Comparison of ENCODE assay signal across 5 cellular contexts in genomic region chr4:99233397-99233796, GRCh38. TPM values are rescaled to one million over a fixed set of nuclear protein-coding genes. Genes with fewer than 3 reads are reported as not detected.
"Had no signal": no experiment of that assay in that cellular context is flagged by ENCODE, and none has a peak within 500 bp of the region (broad histone marks: within the 10 kb centered on the region; RNA-seq: fewer than 3 reads in every experiment).

No MANE protein-coding gene starts in this region.

RNA-seq across cellular contexts. Expression of gene ADH6, which starts 14.4 kb away (rescaled TPM):
- total RNA-seq: GM23338, H1, H9, IMR-90 had no signal

RNA-seq across cellular contexts. Expression of gene ADH1A, which starts 57.4 kb away (rescaled TPM):
- total RNA-seq: GM23338, H1, H9, HT-29, IMR-90 had no signal
